ENCODE assay signal across 8 cellular contexts in the genomic region with DNA sequence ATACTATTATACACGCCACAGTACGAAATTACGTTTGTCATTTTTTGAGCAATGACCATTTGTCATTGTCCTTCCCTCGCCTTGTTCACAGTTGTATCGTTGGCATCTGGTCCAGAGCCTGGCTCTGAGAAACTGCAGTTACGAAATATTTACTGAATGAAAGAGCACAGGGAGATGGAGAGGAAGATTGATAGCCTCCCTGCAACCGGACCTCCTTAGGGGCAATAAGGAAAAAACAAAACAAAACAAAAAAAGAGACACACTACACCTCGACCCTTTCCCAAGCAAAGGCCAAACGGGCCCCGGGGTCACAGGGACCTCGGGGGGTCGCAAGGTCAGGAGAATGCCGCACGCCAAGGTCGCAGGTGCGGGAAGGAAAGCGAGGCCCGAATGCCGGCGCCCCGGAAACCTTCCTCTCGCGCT. TPM values are rescaled to one million over a fixed set of nuclear protein-coding genes. Genes with fewer than 3 reads are reported as not detected.
DNase-seq lines count a peak whose midpoint lies in the region; TF ChIP-seq lines count a peak whose summit lies in the region.

No MANE protein-coding gene starts in this region.

- peak overlapping the region; percentile 87 for H3K4me3 Mint-ChIP-seq in T-helper 1 cell treated with Interleukin-12 subunit alpha and Interleukin-12 subunit beta and Interleukin-4 antibody, amounts not matched to agents 30 μg/mL and 1 μg/mL, for 36 hours
- H3K4me3 Mint-ChIP-seq in activated CD4-positive, alpha-beta memory T cell treated with anti-CD3 and anti-CD28 coated beads for 36 hours = peak overlapping the region; percentile 98
- H3K4me3 Mint-ChIP-seq in glutamatergic neuron (ENCODE audit: unreplicated experiment) = peak overlapping the region; percentile 91

- peaks cover 2 to 6% of the 10 kb centered on the region in 2 experiments for H3K4me1 ChIP-seq in trophoblast cell (ENCODE audit: control insufficient read depth in 1 of 2, insufficient read depth in 2 of 2, low read length in 2 of 2)

- H3K9ac ChIP-seq in trophoblast cell (ENCODE audit: low read length) = peak overlapping the region; percentile 87

- no peaks in the 10 kb centered on the region for H3K27me3 Mint-ChIP-seq in T-helper 1 cell treated with Interleukin-12 subunit alpha and Interleukin-12 subunit beta and Interleukin-4 antibody, amounts not matched to agents 30 μg/mL and 1 μg/mL, for 36 hours (ENCODE audit: low read depth)
- H3K27me3 Mint-ChIP-seq in activated CD4-positive, alpha-beta memory T cell treated with anti-CD3 and anti-CD28 coated beads for 36 hours = no peaks in the 10 kb centered on the region
- peaks cover 4% of the 10 kb centered on the region for H3K27me3 Mint-ChIP-seq in glutamatergic neuron (ENCODE audit: unreplicated experiment)

- no peak overlapping the region for H3K27ac ChIP-seq in trophoblast cell (ENCODE audit: low read depth, low read length)

- no peaks in the 10 kb centered on the region for H3K9me3 ChIP-seq in trophoblast cell (ENCODE audit: insufficient read depth, low read depth, low read length)

- H3K4me1 Mint-ChIP-seq in T-helper 1 cell treated with Interleukin-12 subunit alpha and Interleukin-12 subunit beta and Interleukin-4 antibody, amounts not matched to agents 30 μg/mL and 1 μg/mL, for 36 hours (ENCODE audit: low read depth) = peaks cover 23% of the 10 kb centered on the region
- peaks cover 39% of the 10 kb centered on the region for H3K4me1 Mint-ChIP-seq in activated CD4-positive, alpha-beta memory T cell treated with anti-CD3 and anti-CD28 coated beads for 36 hours (ENCODE audit: low read depth)
- peaks cover 3% of the 10 kb centered on the region for H3K4me1 Mint-ChIP-seq in glutamatergic neuron (ENCODE audit: low read depth, unreplicated experiment)

- H2BK12ac ChIP-seq in trophoblast cell (ENCODE audit: low read length) = no peak overlapping the region

- peaks cover 3% of the 10 kb centered on the region in 2 experiments for H3K36me3 ChIP-seq in trophoblast cell (ENCODE audit: control insufficient read depth in 1 of 2, insufficient read depth in 2 of 2, low read length in 2 of 2)

- peak overlapping the region; percentile 38 for H4K91ac ChIP-seq in trophoblast cell (ENCODE audit: low read depth, low read length)

- H3K79me2 ChIP-seq in trophoblast cell (ENCODE audit: control insufficient read depth, insufficient read depth, low read length, poor library complexity) = peaks cover 9% of the 10 kb centered on the region

- H3K23ac ChIP-seq in trophoblast cell (ENCODE audit: low read length) = no peak overlapping the region

- H3K36me3 Mint-ChIP-seq in T-helper 1 cell treated with Interleukin-12 subunit alpha and Interleukin-12 subunit beta and Interleukin-4 antibody, amounts not matched to agents 30 μg/mL and 1 μg/mL, for 36 hours (ENCODE audit: low read depth) = peaks cover 6% of the 10 kb centered on the region
- H3K36me3 Mint-ChIP-seq in activated CD4-positive, alpha-beta memory T cell treated with anti-CD3 and anti-CD28 coated beads for 36 hours = peaks cover 21% of the 10 kb centered on the region
- H3K36me3 Mint-ChIP-seq in glutamatergic neuron (ENCODE audit: unreplicated experiment) = no peaks in the 10 kb centered on the region

- no peak overlapping the region for H2AK5ac ChIP-seq in trophoblast cell (ENCODE audit: low read length)

- H4K12ac ChIP-seq in trophoblast cell (ENCODE audit: low read depth, low read length) = no peak overlapping the region

- H3K79me1 ChIP-seq in trophoblast cell (ENCODE audit: low read length) = peaks cover 5% of the 10 kb centered on the region

- H3K14ac ChIP-seq in trophoblast cell (ENCODE audit: low read length) = peak overlapping the region; percentile 12

- TF ChIP-seq CTCF in glutamatergic neuron (IDR thresholded peaks at IDR 0.05; ENCODE audit: partially characterized antibody, unreplicated experiment) = no peak

- no peak overlapping the region for H2BK5ac ChIP-seq in trophoblast cell (ENCODE audit: low read depth, low read length, poor library complexity)

- CTCF ChIA-PET in activated CD4-positive, alpha-beta memory T cell treated with anti-CD3 and anti-CD28 coated beads for 36 hours (lab: Charles Lee) = interaction anchor here (1.0 to 5.3 kb wide), 2 partner anchors 23 to 106 kb away, joined by 3 to 27 read pairs; no protein-coding TSS in a partner anchor

- H2AFZ ChIP-seq in trophoblast cell (ENCODE audit: insufficient read depth, low read length, poor library complexity) = peak overlapping the region; percentile 89

- no peaks in the 10 kb centered on the region for H3K9me3 Mint-ChIP-seq in T-helper 1 cell treated with Interleukin-12 subunit alpha and Interleukin-12 subunit beta and Interleukin-4 antibody, amounts not matched to agents 30 μg/mL and 1 μg/mL, for 36 hours
- H3K9me3 Mint-ChIP-seq in activated CD4-positive, alpha-beta memory T cell treated with anti-CD3 and anti-CD28 coated beads for 36 hours = no peaks in the 10 kb centered on the region
- peaks cover 3% of the 10 kb centered on the region for H3K9me3 Mint-ChIP-seq in glutamatergic neuron (ENCODE audit: unreplicated experiment)

- H3K4me3 ChIP-seq in trophoblast cell (ENCODE audit: low read depth, low read length) = peak overlapping the region; percentile 98

- peak overlapping the region; percentile 85 for H3K4me2 ChIP-seq in trophoblast cell (ENCODE audit: low read length)

- POLR2A ChIA-PET in activated CD4-positive, alpha-beta memory T cell treated with anti-CD3 and anti-CD28 coated beads for 36 hours (lab: Charles Lee) = interaction anchor here (0.8 to 1.9 kb wide), 2 partner anchors 49 to 214 kb away, joined by 3 to 5 read pairs; a partner anchor contains a TSS

- no peak overlapping the region for H3K18ac ChIP-seq in trophoblast cell (ENCODE audit: low read length)

- H2BK120ac ChIP-seq in trophoblast cell (ENCODE audit: insufficient read depth, low read length, poor library complexity) = no peak overlapping the region

- no peak for DNase-seq in T-helper 1 cell
- DNase-seq in activated CD4-positive, alpha-beta memory T cell treated with anti-CD3 and anti-CD28 coated beads for 36 hours = no peak
- DNase-seq in glutamatergic neuron = no peak
- DNase-seq in trophoblast cell = peak in 1 of 2 donors; percentile 27
- DNase-seq in NCI-H82 treated with DMSO at 0.1 percent for 48 hours (lab: John Stamatoyannopoulos, UW; ENCODE audit: unreplicated experiment) = no peak
- DNase-seq in NCI-H146 treated with DMSO at 0.1 percent for 48 hours (lab: John Stamatoyannopoulos, UW; ENCODE audit: unreplicated experiment) = no peak
- DNase-seq in NCI-H446 treated with DMSO at 0.1 percent for 48 hours (lab: John Stamatoyannopoulos, UW) = no peak

- H3K27me3 ChIP-seq in trophoblast cell (ENCODE audit: insufficient read depth, low read length) = no peaks in the 10 kb centered on the region

- WGBS in trophoblast cell (ENCODE audit: extremely low coverage, insufficient coverage, insufficient read length) = no CpG with 5 or more reads among the region's 23 CpGs

- peak overlapping the region; percentile 91 for H3K27ac Mint-ChIP-seq in T-helper 1 cell treated with Interleukin-12 subunit alpha and Interleukin-12 subunit beta and Interleukin-4 antibody, amounts not matched to agents 30 μg/mL and 1 μg/mL, for 36 hours
- peak overlapping the region; percentile 86 for H3K27ac Mint-ChIP-seq in activated CD4-positive, alpha-beta memory T cell treated with anti-CD3 and anti-CD28 coated beads for 36 hours
- peak overlapping the region; percentile 57 for H3K27ac Mint-ChIP-seq in glutamatergic neuron (ENCODE audit: unreplicated experiment)

- peak overlapping the region; percentile 80 for H3K4ac ChIP-seq in trophoblast cell (ENCODE audit: low read depth, low read length)

- peak overlapping the region; percentile 70 for H4K8ac ChIP-seq in trophoblast cell (ENCODE audit: low read depth, low read length)

- intact Hi-C loops in activated CD4-positive, alpha-beta memory T cell treated with anti-CD3 and anti-CD28 coated beads for 36 hours (cut with micrococcal nuclease) = loop anchor here (2.0 to 5.0 kb wide), 2 partner anchors 214 to 341 kb away; a partner anchor contains a TSS

RNA-seq across cellular contexts. Expression of a gene that starts 0.9 kb away (rescaled TPM):
- total RNA-seq in activated CD4-positive, alpha-beta memory T cell treated with anti-CD3 and anti-CD28 coated beads for 36 hours = 100 to 1,000 TPM; 125 to 127 TPM
- total RNA-seq in glutamatergic neuron (ENCODE audit: unreplicated experiment) = 92.5 TPM
- 61.0 and 63.3 TPM in 2 replicates for polyA plus RNA-seq in trophoblast cell (2013)

RNA-seq across cellular contexts. Expression of a gene that starts 48.7 kb away (rescaled TPM):
- 1 to 10 TPM; 5.0 to 5.4 TPM for total RNA-seq in activated CD4-positive, alpha-beta memory T cell treated with anti-CD3 and anti-CD28 coated beads for 36 hours
- total RNA-seq in glutamatergic neuron (ENCODE audit: unreplicated experiment) = 52.9 TPM
- 18.8 and 19.7 TPM in 2 replicates for polyA plus RNA-seq in trophoblast cell (2013)
